28 cellular contexts compared by ENCODE assay signal in the genomic region with DNA sequence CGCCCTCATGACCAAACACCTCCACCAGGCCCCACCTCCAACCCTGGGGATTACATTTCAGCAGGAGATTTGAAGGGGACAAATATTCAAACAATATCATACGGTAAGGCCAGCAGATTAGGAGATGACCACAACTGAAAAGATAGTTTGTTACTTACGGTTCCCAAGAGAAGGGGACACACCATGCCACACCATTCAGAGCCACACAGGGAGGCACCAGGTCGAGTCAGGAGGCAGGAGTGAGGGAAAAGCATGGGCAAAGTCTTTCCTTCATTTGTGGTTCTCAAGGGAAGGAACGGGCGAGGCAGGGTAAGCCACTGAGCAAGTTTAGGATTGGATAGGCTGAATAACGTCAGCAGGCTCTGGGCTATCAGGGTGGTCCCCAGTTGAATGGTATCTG.
"Had no signal": no experiment of that assay in that cellular context is flagged by ENCODE, and none has a peak within 500 bp of the region (broad histone marks: within the 10 kb centered on the region; RNA-seq: fewer than 3 reads in every experiment).

No MANE protein-coding gene starts in this region.

- H3K27me3 Mint-ChIP-seq: stimulated activated naive CD8-positive, alpha-beta T cell treated with anti-CD3 and anti-CD28 coated beads, Interleukin-15, amount 100 ng/mL, for 72 hours had no signal

- H3K27me3 ChIP-seq: suprapubic skin, testis, thyroid gland, tibial artery, tibial nerve, transverse colon, upper lobe of left lung, uterus, vagina had no signal

- H3K36me3 ChIP-seq: suprapubic skin, thoracic aorta, thyroid gland, tibial artery, tibial nerve, transverse colon, upper lobe of left lung, upper lobe of right lung, uterus, vagina had no signal

- H3K4me3 Mint-ChIP-seq: stimulated activated effector memory CD8-positive, alpha-beta T cell treated with anti-CD3 and anti-CD28 coated beads, Interleukin-12 subunit alpha, Interleukin-12 subunit beta, amount 100 ng/mL, for 72 hours; stimulated activated memory B cell treated with anti-CD40 and anti-IgM and Interleukin-4, amounts not matched to agents 10 μg/mL and 1 μg/mL and 100 μg/mL, for 72 hours; stimulated activated naive B cell treated with anti-CD40 and anti-IgM and Interleukin-4, amounts not matched to agents 10 μg/mL and 1 μg/mL and 100 μg/mL, for 72 hours; stimulated activated naive CD8-positive, alpha-beta T cell treated with anti-CD3 and anti-CD28 coated beads, Interleukin-15, amount 100 ng/mL, for 72 hours; stimulated activated naive CD8-positive, alpha-beta T cell treated with anti-CD3 and anti-CD28 coated beads, Interleukin-15, Interleukin-2, amounts not matched to agents 100 ng/mL and 50 ng/mL, for 24 hours; type B pancreatic cell had no signal

- H3K27ac ChIP-seq: suprapubic skin, testis, thoracic aorta, thyroid gland, tibial artery, tibial nerve, transverse colon, upper lobe of left lung, upper lobe of right lung, uterus, vagina had no signal

- H3K4me1 ChIP-seq: suprapubic skin, testis, thyroid gland, transverse colon, upper lobe of left lung, upper lobe of right lung, uterus had no signal

- H3K4me3 ChIP-seq: suprapubic skin, testis, thoracic aorta, thyroid gland, tibial artery, tibial nerve, transverse colon, upper lobe of left lung, upper lobe of right lung, uterus, vagina had no signal

- H3K9me3 Mint-ChIP-seq: stimulated activated effector memory CD8-positive, alpha-beta T cell treated with anti-CD3 and anti-CD28 coated beads, Interleukin-12 subunit alpha, Interleukin-12 subunit beta, amount 100 ng/mL, for 72 hours; stimulated activated naive CD8-positive, alpha-beta T cell treated with anti-CD3 and anti-CD28 coated beads, Interleukin-15, amount 100 ng/mL, for 72 hours; stimulated activated naive CD8-positive, alpha-beta T cell treated with anti-CD3 and anti-CD28 coated beads, Interleukin-15, Interleukin-2, amounts not matched to agents 100 ng/mL and 50 ng/mL, for 24 hours had no signal

- H3K9me3 ChIP-seq: suprapubic skin, testis, thoracic aorta, thyroid gland, tibial artery, transverse colon, upper lobe of left lung, upper lobe of right lung, uterus, vagina had no signal

- H3K4me1 Mint-ChIP-seq: stimulated activated effector memory CD8-positive, alpha-beta T cell treated with anti-CD3 and anti-CD28 coated beads, Interleukin-12 subunit alpha, Interleukin-12 subunit beta, amount 100 ng/mL, for 72 hours; stimulated activated naive B cell treated with anti-CD40 and anti-IgM and Interleukin-4, amounts not matched to agents 10 μg/mL and 1 μg/mL and 100 μg/mL, for 72 hours; stimulated activated naive CD8-positive, alpha-beta T cell treated with anti-CD3 and anti-CD28 coated beads, Interleukin-15, amount 100 ng/mL, for 72 hours had no signal

- H3K27ac Mint-ChIP-seq: stimulated activated effector memory CD8-positive, alpha-beta T cell treated with anti-CD3 and anti-CD28 coated beads, Interleukin-12 subunit alpha, Interleukin-12 subunit beta, amount 100 ng/mL, for 72 hours; stimulated activated memory B cell treated with anti-CD40 and anti-IgM and Interleukin-4, amounts not matched to agents 10 μg/mL and 1 μg/mL and 100 μg/mL, for 72 hours; stimulated activated naive B cell treated with anti-CD40 and anti-IgM and Interleukin-4, amounts not matched to agents 10 μg/mL and 1 μg/mL and 100 μg/mL, for 72 hours; stimulated activated naive CD8-positive, alpha-beta T cell treated with anti-CD3 and anti-CD28 coated beads, Interleukin-15, amount 100 ng/mL, for 72 hours; stimulated activated naive CD8-positive, alpha-beta T cell treated with anti-CD3 and anti-CD28 coated beads, Interleukin-15, Interleukin-2, amounts not matched to agents 100 ng/mL and 50 ng/mL, for 24 hours; type B pancreatic cell had no signal

- H3K36me3 Mint-ChIP-seq: stimulated activated effector memory CD8-positive, alpha-beta T cell treated with anti-CD3 and anti-CD28 coated beads, Interleukin-12 subunit alpha, Interleukin-12 subunit beta, amount 100 ng/mL, for 72 hours; stimulated activated memory B cell treated with anti-CD40 and anti-IgM and Interleukin-4, amounts not matched to agents 10 μg/mL and 1 μg/mL and 100 μg/mL, for 72 hours; stimulated activated naive B cell treated with anti-CD40 and anti-IgM and Interleukin-4, amounts not matched to agents 10 μg/mL and 1 μg/mL and 100 μg/mL, for 72 hours; type B pancreatic cell had no signal

- FAIRE-seq: urothelium cell line had no signal

- DNase-seq: stimulated activated CD4-positive, alpha-beta T cell treated with anti-CD3 and anti-CD28 coated beads, Interleukin-2, amount 100 ng/mL, for 48 hours; stimulated activated CD4-positive, alpha-beta T cell treated with anti-CD3 and anti-CD28 coated beads, Interleukin-4, amount 100 ng/mL, for 1 hour; stimulated activated CD4-positive, alpha-beta T cell treated with anti-CD3 and anti-CD28 coated beads, Interleukin-4, amount 100 ng/mL, for 24 hours; stimulated activated CD4-positive, alpha-beta T cell treated with anti-CD3 and anti-CD28 coated beads, Interleukin-4, amount 100 ng/mL, for 4 hours; stimulated activated CD8-positive, alpha-beta memory T cell treated with anti-CD3 and anti-CD28 coated beads, Interleukin-4, amount 100 ng/mL, for 48 hours; stimulated activated naive B cell treated with anti-CD40 and anti-IgM and Interleukin-4, amounts not matched to agents 10 μg/mL and 1 μg/mL and 100 μg/mL, for 72 hours; stimulated activated naive CD4-positive, alpha-beta T cell; stimulated activated naive CD4-positive, alpha-beta T cell treated with Interleukin-2 at 50 U/mL for 16 hours; stimulated activated naive CD8-positive, alpha-beta T cell treated with anti-CD3 and anti-CD28 coated beads, Interleukin-15, amount 100 ng/mL, for 72 hours; stimulated activated naive CD8-positive, alpha-beta T cell treated with anti-CD3 and anti-CD28 coated beads, Interleukin-15, Interleukin-2, amounts not matched to agents 100 U/mL and 50 U/mL, for 24 hours; substantia nigra; testis; thyroid gland; tibial artery; transverse colon; trophoblast cell; upper lobe of left lung; upper lobe of right lung; uterus had no signal
